In the genomic region with DNA sequence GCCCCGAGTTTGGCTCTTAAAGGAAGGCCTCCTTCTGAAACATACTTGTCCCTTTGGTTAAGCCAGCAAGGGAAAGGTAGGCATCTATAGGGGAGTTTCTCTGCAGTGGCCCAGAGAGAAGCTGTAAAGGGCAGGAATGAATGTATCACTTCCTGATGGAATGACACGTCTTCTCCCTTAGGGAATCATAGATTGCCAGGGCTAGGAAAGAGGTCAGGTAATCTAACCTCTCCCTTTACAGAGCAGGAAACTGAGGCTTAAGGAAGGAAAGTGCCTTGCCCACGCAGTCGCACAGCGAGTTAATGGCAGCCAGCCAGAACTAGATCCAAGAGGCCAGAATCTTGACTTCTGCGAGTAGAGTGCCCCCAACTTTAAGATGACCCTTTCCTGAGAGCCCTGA, we compare ENCODE assay signal across 21 cellular contexts.
"Had no signal": no experiment of that assay in that cellular context is flagged by ENCODE, and none has a peak within 500 bp of the region (broad histone marks: within the 10 kb centered on the region; RNA-seq: fewer than 3 reads in every experiment).

No MANE protein-coding gene starts in this region.

- H3K36me3 ChIP-seq: MG63, SJSA1 had no signal

- FAIRE-seq: RCC 7860 had no signal

- H3K27me3 ChIP-seq: MG63, SJSA1 had no signal

- DNase-seq: Karpas-422, KG1, MG63, NCI-H1092, NCI-H1105 treated with DMSO at 0.1 percent for 48 hours, NCI-H1417 treated with DMSO at 0.1 percent for 48 hours, NCI-H146, NCI-H1694 treated with DMSO at 0.1 percent for 48 hours, NCI-H1930, NCI-H2081, NCI-H2107, NCI-H2227 treated with DMSO at 0.1 percent for 48 hours, NCI-H524, NCI-H69, NCI-H774, Right ventricle myocardium superior, RPMI8226, SIG-M5 had no signal

- H3K4me3 ChIP-seq: MG63, SJSA1, SK-N-MC had no signal
